17 cellular contexts compared by ENCODE assay signal in the genomic region with DNA sequence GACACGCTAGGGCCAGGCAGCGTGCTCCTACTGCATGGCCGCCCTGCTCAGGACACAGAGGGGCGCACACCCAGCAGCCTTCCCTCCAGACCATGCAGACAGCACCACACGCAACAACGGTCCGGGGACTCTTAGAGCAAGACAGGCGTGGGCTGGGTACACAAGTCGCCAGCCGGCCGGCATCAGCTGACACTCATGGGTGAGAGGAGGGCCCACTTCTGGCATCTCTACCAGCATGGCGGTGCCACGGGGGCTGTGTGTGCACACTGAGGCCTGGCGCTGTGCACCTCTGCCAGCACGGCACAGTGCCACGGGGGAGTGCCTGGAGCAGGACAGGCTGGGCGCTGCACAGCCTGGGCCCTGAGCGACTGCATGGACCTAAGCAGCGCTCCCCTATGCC. TPM values are rescaled to one million over a fixed set of nuclear protein-coding genes. Genes with fewer than 3 reads are reported as not detected.
DNase-seq lines count a peak whose midpoint lies in the region; ATAC-seq and TF ChIP-seq lines count a peak whose summit lies in the region.
"Had no signal": no experiment of that assay in that cellular context is flagged by ENCODE, and none has a peak within 500 bp of the region (broad histone marks: within the 10 kb centered on the region; RNA-seq: fewer than 3 reads in every experiment).

No MANE protein-coding gene starts in this region.

- intact Hi-C loops in right cardiac atrium (cut with DNase I) (no loop called here), left ventricle myocardium inferior (cut with micrococcal nuclease) (no loop called here), lower lobe of right lung (cut with DNase I) (no loop called here), sciatic nerve (cut with DNase I) (no loop called here), PC-3 (cut with micrococcal nuclease) (no loop called here)

- H3F3A ChIP-seq in PC-3 (ENCODE audit: low read length, unreplicated experiment), result no peaks in the 10 kb centered on the region

- CTCF ChIA-PET in PC-3 (lab: Charles Lee), result no interaction called here

- H3K9me3 ChIP-seq in right cardiac atrium (ENCODE audit: control insufficient read depth, low read length), result no peaks in the 10 kb centered on the region
- H3K9me3 ChIP-seq in left ventricle myocardium inferior (replicated peaks), result no peaks in the 10 kb centered on the region
- no peaks in the 10 kb centered on the region for H3K9me3 ChIP-seq in lower lobe of right lung
- no peaks in the 10 kb centered on the region for H3K9me3 ChIP-seq in PC-3 (ENCODE audit: low read length)
- H3K9me3 ChIP-seq: Caco-2 had no signal

- H4K20me1 ChIP-seq in PC-3 (ENCODE audit: low read length), result no peaks in the 10 kb centered on the region

- WGBS in right cardiac atrium, result 85% methylated on average over 19 of the region's 19 CpGs

- H3K4me3 ChIP-seq in right cardiac atrium (ENCODE audit: low read length) (no peak overlapping the region), left ventricle myocardium inferior (no peak overlapping the region), lower lobe of right lung (no peak overlapping the region), PC-3 (ENCODE audit: low read length) (no peak overlapping the region)
- H3K4me3 ChIP-seq: BLaER1 had no signal

- H3K79me2 ChIP-seq in PC-3 (ENCODE audit: low read length), result peaks cover 48% of the 10 kb centered on the region

- POLR2A ChIA-PET in PC-3 (lab: Charles Lee; ENCODE audit: unreplicated experiment), result no interaction called here

- DNase-seq in right cardiac atrium, result peak in 1 of 3 donors; percentile 19
- DNase-seq in left ventricle myocardium inferior, result no peak
- no peak for DNase-seq in lower lobe of right lung
- no peak for DNase-seq in sciatic nerve (ENCODE audit: low spot score)
- no peak for DNase-seq in stimulated activated CD4-positive, alpha-beta T cell treated with anti-CD3 and anti-CD28 coated beads, Interleukin-4, amount 100 ng/mL, for 24 hours
- DNase-seq in mucosa of gallbladder (ENCODE audit: low spot score), result no peak
- DNase-seq in PC-3, result no peak
- DNase-seq: 8988T; AML-193; Caco-2; CD8-positive, alpha-beta memory T cell; DND-41; GDM1; IMR-90 had no signal

- H3K4me1 ChIP-seq in right cardiac atrium (ENCODE audit: control insufficient read depth, insufficient read depth, low read length) (no peaks in the 10 kb centered on the region), left ventricle myocardium inferior (peaks cover 4% of the 10 kb centered on the region), lower lobe of right lung (no peaks in the 10 kb centered on the region), PC-3 (ENCODE audit: insufficient read depth, low read length) (peaks cover 3% of the 10 kb centered on the region; the same call in 1 of the 2 replicates)
- H3K4me1 ChIP-seq: Caco-2 had no signal

- no peak overlapping the region for H2AFZ ChIP-seq in PC-3 (ENCODE audit: low read length)

- H3K27ac ChIP-seq in right cardiac atrium (ENCODE audit: low read length) (no peak overlapping the region), left ventricle myocardium inferior (replicated peaks) (no peak overlapping the region), lower lobe of right lung (no peak overlapping the region), PC-3 (ENCODE audit: low read length) (no peak overlapping the region)
- H3K27ac ChIP-seq: BLaER1, HL-60 had no signal

- H3K36me3 ChIP-seq in left ventricle myocardium inferior, result peaks cover 24% of the 10 kb centered on the region
- peaks cover 20% of the 10 kb centered on the region for H3K36me3 ChIP-seq in lower lobe of right lung
- H3K36me3 ChIP-seq in PC-3 (ENCODE audit: low read depth, low read length), result peaks cover under 1% of the 10 kb centered on the region; the same call in 1 of the 2 replicates

- no peaks in the 10 kb centered on the region for H3K9me2 ChIP-seq in PC-3 (replicated peaks; ENCODE audit: low read length)

- H3K4me2 ChIP-seq in PC-3 (ENCODE audit: low read length), result no peak overlapping the region
- H3K4me2 ChIP-seq: BLaER1 had no signal

- no TSS peak for BruUV-seq in PC-3 (replicated peaks; lab: Mats Ljungman, UMichigan)

- no peaks in the 10 kb centered on the region for H3K27me3 ChIP-seq in right cardiac atrium (ENCODE audit: control insufficient read depth, insufficient read depth)
- no peaks in the 10 kb centered on the region for H3K27me3 ChIP-seq in left ventricle myocardium inferior (ENCODE audit: low read depth)
- no peaks in the 10 kb centered on the region for H3K27me3 ChIP-seq in lower lobe of right lung (ENCODE audit: low read depth)
- no peaks in the 10 kb centered on the region for H3K27me3 ChIP-seq in PC-3 (ENCODE audit: low read length)
- H3K27me3 ChIP-seq: BLaER1 had no signal

- TF ChIP-seq CTCF in left ventricle myocardium inferior (IDR thresholded peaks at IDR 0.05; ENCODE audit: borderline replicate concordance) (no peak), lower lobe of right lung (IDR thresholded peaks at IDR 0.05) (no peak), PC-3 (conservative IDR thresholded peaks at IDR 0.05; ENCODE audit: low read depth, low read length) (no peak)

- no peak overlapping the region for H3K9ac ChIP-seq in PC-3 (ENCODE audit: low read length)
- H3K9ac ChIP-seq: BLaER1 had no signal

- ATAC-seq in right cardiac atrium (peak; percentile 11 to 42), lower lobe of right lung (peak; percentile 11 to 30), sciatic nerve (peak; percentile 20), PC-3 (no peak)
- ATAC-seq: HCT116 had no signal

RNA-seq across cellular contexts. Expression of a gene that starts 6.7 kb away (rescaled TPM):
- total RNA-seq in right cardiac atrium, result 10 to 100 TPM; 28.1 to 40.5 (median 35.8) TPM
- polyA plus RNA-seq in right cardiac atrium, result 42.2 TPM
- total RNA-seq in left ventricle myocardium inferior, result 45.3 TPM
- total RNA-seq in lower lobe of right lung, result 53.0 TPM
- 34.7 TPM for total RNA-seq in sciatic nerve
- 50.8 TPM for total RNA-seq in mucosa of gallbladder
- 104 and 119 TPM in 2 replicates for total RNA-seq in PC-3 (2014; rRNA removed)

RNA-seq across cellular contexts. Expression of a gene that starts 59.2 kb away (rescaled TPM):
- total RNA-seq in right cardiac atrium (10 to 100 TPM; 18.1 to 21.1 (median 18.4) TPM), left ventricle myocardium inferior (19.8 TPM), lower lobe of right lung (35.7 TPM), sciatic nerve (48.4 TPM), mucosa of gallbladder (51.7 TPM), PC-3 (2014; rRNA removed) (55.8 and 86.1 TPM in 2 replicates)
- 17.9 TPM for polyA plus RNA-seq in right cardiac atrium
